In the genomic region with DNA sequence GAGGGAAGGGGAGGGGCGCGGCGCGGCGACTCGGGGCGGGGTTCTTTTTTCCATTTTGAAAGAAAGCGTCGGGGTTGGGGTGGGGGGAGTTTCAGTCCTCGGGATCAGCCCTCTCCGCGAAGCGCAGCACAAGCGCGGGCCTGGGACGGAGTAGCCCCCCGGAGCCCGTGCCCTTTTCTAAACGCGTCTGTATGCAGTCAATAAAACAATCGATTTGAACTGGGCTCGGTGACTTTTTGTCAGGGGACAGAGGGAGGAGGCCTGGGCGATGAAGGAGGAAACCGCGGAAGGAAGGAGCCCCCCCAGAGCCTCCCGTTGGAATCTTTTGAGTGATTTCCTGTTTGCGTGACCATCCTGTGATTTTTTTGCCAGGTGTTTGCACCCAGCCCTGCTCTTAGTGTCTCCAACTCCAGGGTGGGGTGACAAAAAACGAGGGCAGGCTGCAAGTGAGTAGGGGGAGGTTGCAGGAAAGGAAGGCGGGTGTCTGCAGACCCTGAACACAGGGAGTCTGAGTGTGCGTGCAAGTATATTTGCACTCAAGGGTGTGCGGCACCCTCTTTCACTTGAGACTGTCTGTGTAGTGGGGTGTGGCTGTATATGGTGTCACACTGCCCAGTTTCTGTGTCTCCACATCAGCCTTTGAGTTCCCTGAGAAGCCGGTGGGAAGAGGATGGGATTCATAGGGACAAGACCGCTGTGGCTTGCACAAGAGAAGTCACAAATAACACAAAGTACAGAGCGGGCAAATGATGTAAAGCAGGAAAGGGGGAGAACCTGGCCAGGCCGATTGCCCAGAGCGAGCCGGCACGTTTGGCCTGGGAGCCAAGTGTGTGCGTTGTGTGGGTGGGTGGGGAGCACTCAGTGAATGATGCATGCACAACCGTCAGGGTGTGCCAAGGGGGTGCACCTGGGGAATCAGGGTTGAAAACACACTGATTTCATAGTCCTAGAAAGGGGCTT, we compare ENCODE assay signal across 8 cellular contexts. TPM values are rescaled to one million over a fixed set of nuclear protein-coding genes. Genes with fewer than 3 reads are reported as not detected.
DNase-seq lines count a peak whose midpoint lies in the region; ATAC-seq and TF ChIP-seq lines count a peak whose summit lies in the region.

No MANE protein-coding gene starts in this region.

- no peaks in the 10 kb centered on the region for H3K9me3 ChIP-seq in BE2C
- H3K9me3 ChIP-seq in HUES6 (ENCODE audit: control insufficient read depth, insufficient read depth, low read depth, low read length): peaks cover 6% of the 10 kb centered on the region; the same call in 1 of the 2 replicates
- H3K9me3 ChIP-seq in neural progenitor cell (ENCODE audit: low read depth): no peaks in the 10 kb centered on the region

- H2AFZ ChIP-seq in neural progenitor cell (replicated peaks): peak overlapping the region; percentile 58

- peaks cover 41% of the 10 kb centered on the region for H3K27me3 Mint-ChIP-seq in neural progenitor cell (ENCODE audit: insufficient read depth, low read depth)

- POLR2A ChIA-PET in GM10248 (lab: Yijun Ruan, JAX): no interaction called here

- peaks cover 5% of the 10 kb centered on the region for H3K9me3 Mint-ChIP-seq in neural progenitor cell

- no peak overlapping the region for H3K27ac Mint-ChIP-seq in neural progenitor cell

- H3K27ac ChIP-seq in HUES6 (ENCODE audit: low read depth, low read length) (no peak overlapping the region), coronary artery (peak overlapping the region; percentile 66 to 86), neural progenitor cell (no peak overlapping the region)

- CTCF ChIA-PET in GM10248 (lab: Yijun Ruan, JAX): no interaction called here

- H3K36me3 Mint-ChIP-seq in neural progenitor cell: peaks cover 5% of the 10 kb centered on the region

- H3K79me2 ChIP-seq in neural progenitor cell (ENCODE audit: low read depth): no peaks in the 10 kb centered on the region

- peaks cover 44% of the 10 kb centered on the region for H3K4me1 ChIP-seq in BE2C
- peaks cover 48% of the 10 kb centered on the region for H3K4me1 ChIP-seq in HUES6 (ENCODE audit: control insufficient read depth, insufficient read depth, low read length)
- H3K4me1 ChIP-seq in neural progenitor cell: peaks cover 35% of the 10 kb centered on the region

- TF ChIP-seq POLR2A in GM18505 (IDR thresholded peaks at IDR 0.05; ENCODE audit: borderline replicate concordance, extremely low read depth, insufficient read depth, insufficient read length): no peak

- ATAC-seq in HG03135 (IDR thresholded peaks at IDR 0.05; ENCODE audit: unreplicated experiment) (no peak), GM18505 (IDR thresholded peaks at IDR 0.05; ENCODE audit: unreplicated experiment) (no peak)

- peaks cover 49% of the 10 kb centered on the region for H3K4me1 Mint-ChIP-seq in neural progenitor cell

- no peaks in the 10 kb centered on the region for H3K27me3 ChIP-seq in BE2C
- peaks cover 70% of the 10 kb centered on the region for H3K27me3 ChIP-seq in HUES6 (ENCODE audit: control insufficient read depth, insufficient read depth, low read length)
- H3K27me3 ChIP-seq in neural progenitor cell: peaks cover 79% of the 10 kb centered on the region

- H3K4me3 ChIP-seq in BE2C (ENCODE audit: low read depth, low read length) (peak overlapping the region; percentile 59), HUES6 (ENCODE audit: low read depth, low read length) (peak overlapping the region; percentile 56), coronary artery (peak overlapping the region; percentile 73), neural progenitor cell (peak overlapping the region; percentile 53)

- peak overlapping the region; percentile 83 for H3K4me2 ChIP-seq in neural progenitor cell

- peak overlapping the region; percentile 64 for H3K9ac ChIP-seq in HUES6 (ENCODE audit: low read length)
- H3K9ac ChIP-seq in neural progenitor cell: no peak overlapping the region

- H3K36me3 ChIP-seq in BE2C (no peaks in the 10 kb centered on the region), HUES6 (ENCODE audit: control insufficient read depth, insufficient read depth, low read length) (no peaks in the 10 kb centered on the region), neural progenitor cell (no peaks in the 10 kb centered on the region)

- H4K20me1 ChIP-seq in neural progenitor cell (ENCODE audit: low read depth): peaks cover 22% of the 10 kb centered on the region

- DNase-seq in BE2C: no peak
- DNase-seq in coronary artery (ENCODE audit: low spot score): no peak
- no peak for DNase-seq in neural progenitor cell (ENCODE audit: low spot score)
- DNase-seq in GM10248 (ENCODE audit: extremely low spot score): no peak
- DNase-seq in activated CD4-positive, CD25-positive, alpha-beta regulatory T cell (lab: John Stamatoyannopoulos, UW): no peak

- peaks cover 53% of the 10 kb centered on the region for H3F3A ChIP-seq in neural progenitor cell (ENCODE audit: low read depth)

- no peak for TF ChIP-seq CTCF in BE2C (IDR thresholded peaks at IDR 0.05; ENCODE audit: low read depth, low read length)
- TF ChIP-seq CTCF in coronary artery (IDR thresholded peaks at IDR 0.05): no peak
- TF ChIP-seq CTCF in neural progenitor cell (IDR thresholded peaks at IDR 0.05): no peak
- no peak for TF ChIP-seq CTCF in GM10248 (IDR thresholded peaks at IDR 0.05; ENCODE audit: control extremely low read depth, extremely low read depth, low read depth, missing control alignments)

- H3K4me3 Mint-ChIP-seq in neural progenitor cell: peak overlapping the region; percentile 82

RNA-seq across cellular contexts. Expression of gene ISLR2, which starts 6.5 kb away (rescaled TPM):
- 4.2 TPM for polyA plus RNA-seq in BE2C (2012; ENCODE audit: insufficient read depth, insufficient read length, low read depth)
- total RNA-seq in neural progenitor cell (ENCODE audit: low replicate concordance): not detected in 2 replicates

RNA-seq across cellular contexts. Expression of gene ISLR, which starts 36.6 kb away (rescaled TPM):
- polyA plus RNA-seq in BE2C (2012; ENCODE audit: insufficient read depth, insufficient read length, low read depth): 42.0 TPM
- 0.68 TPM in 1 of 2 replicates, not detected in the other for total RNA-seq in neural progenitor cell (ENCODE audit: low replicate concordance)

RNA-seq across cellular contexts. Expression of gene GOLGA6A, which starts 54.5 kb away (rescaled TPM):
- not detected for polyA plus RNA-seq in BE2C (2012; ENCODE audit: insufficient read depth, insufficient read length, low read depth)
- total RNA-seq in neural progenitor cell (ENCODE audit: low replicate concordance): 0.04 and 0.59 TPM in 2 replicates

Comparison
In these comparisons a context has a peak if more than half of its experiments do, and no peak if none do; other contexts are left out.
1. H3K27ac ChIP-seq: peak in coronary artery (2 of 2); none in HUES6 (single experiment) and neural progenitor cell (single experiment).
2. Peak in every context shown above with its lines, with median percentiles within 50 percentile points of each other: H3K4me3 ChIP-seq.